Comparison of ENCODE assay signal across 8 cellular contexts in the genomic region with DNA sequence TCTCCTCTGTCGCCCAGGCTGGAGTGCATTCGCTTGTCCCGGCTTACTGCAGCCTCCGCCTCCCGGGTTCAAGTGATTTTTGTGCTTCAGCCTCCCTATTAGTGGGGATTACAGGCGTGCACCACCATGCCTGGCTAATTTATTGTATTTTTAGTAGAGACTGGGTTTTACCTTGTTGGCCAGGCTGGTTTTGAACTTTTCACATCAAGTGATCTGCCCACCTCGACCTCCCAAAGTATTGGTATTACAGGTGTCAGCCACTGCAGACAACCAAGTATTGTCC. TPM values are rescaled to one million over a fixed set of nuclear protein-coding genes. Genes with fewer than 3 reads are reported as not detected.
DNase-seq lines count a peak whose midpoint lies in the region; TF ChIP-seq lines count a peak whose summit lies in the region.

No MANE protein-coding gene starts in this region.

- H3K36me3 Mint-ChIP-seq in CD14-positive monocyte (peaks cover 31 to 53% of the 10 kb centered on the region in 2 donors), endodermal cell (ENCODE audit: low read depth) (peaks cover 53% of the 10 kb centered on the region), neural progenitor cell (peaks cover 22% of the 10 kb centered on the region)

- DNase-seq in CD14-positive monocyte (ENCODE audit: low spot score) = no peak
- DNase-seq in endodermal cell = no peak
- DNase-seq in neural progenitor cell (ENCODE audit: low spot score) = no peak
- DNase-seq in activated CD4-positive, CD25-positive, alpha-beta regulatory T cell (lab: John Stamatoyannopoulos, UW) = no peak
- DNase-seq in DMS79 treated with DMSO at 0.1 percent for 48 hours (lab: John Stamatoyannopoulos, UW) = no peak
- DNase-seq in RKO (ENCODE audit: low spot score) = no peak
- no peak for DNase-seq in amygdala (lab: John Stamatoyannopoulos, UW)

- H3K9ac ChIP-seq in OCI-LY1 (ENCODE audit: low read length) (peak overlapping the region; percentile 99), endodermal cell (ENCODE audit: extremely low read depth, low read length, poor library complexity, severe bottlenecking) (peak overlapping the region; percentile 98), neural progenitor cell (peak overlapping the region; percentile 92)

- peak overlapping the region; percentile 97 for H3K4me3 ChIP-seq in OCI-LY1 (ENCODE audit: low read depth, low read length, poor library complexity, severe bottlenecking)
- peak overlapping the region; percentile 99 for H3K4me3 ChIP-seq in endodermal cell (ENCODE audit: low read length)
- peak overlapping the region; percentile 88 for H3K4me3 ChIP-seq in neural progenitor cell

- H3K4me1 ChIP-seq in OCI-LY1 (ENCODE audit: insufficient read depth, low read length, severe bottlenecking) = peaks cover 29% of the 10 kb centered on the region
- peaks cover 2% of the 10 kb centered on the region for H3K4me1 ChIP-seq in endodermal cell (ENCODE audit: control insufficient read depth, insufficient read depth, low read length)
- peaks cover 12% of the 10 kb centered on the region for H3K4me1 ChIP-seq in neural progenitor cell

- H4K20me1 ChIP-seq in OCI-LY1 (ENCODE audit: insufficient read depth, low read length) (no peaks in the 10 kb centered on the region), neural progenitor cell (ENCODE audit: low read depth) (peaks cover 39% of the 10 kb centered on the region)

- H3K4me3 Mint-ChIP-seq in CD14-positive monocyte = peak overlapping the region; percentile 100
- peak overlapping the region; percentile 96 for H3K4me3 Mint-ChIP-seq in endodermal cell
- peak overlapping the region; percentile 99 for H3K4me3 Mint-ChIP-seq in neural progenitor cell

- H3K36me3 ChIP-seq in OCI-LY1 (ENCODE audit: insufficient read depth, low read length) (peaks cover 52% of the 10 kb centered on the region), endodermal cell (ENCODE audit: control insufficient read depth, insufficient read depth, low read length) (peaks cover 44% of the 10 kb centered on the region), neural progenitor cell (peaks cover 25% of the 10 kb centered on the region)

- H3K9me3 Mint-ChIP-seq in CD14-positive monocyte (no peaks in the 10 kb centered on the region), endodermal cell (no peaks in the 10 kb centered on the region), neural progenitor cell (no peaks in the 10 kb centered on the region)

- H3F3A ChIP-seq in OCI-LY1 (ENCODE audit: insufficient read depth, low read length) (peaks cover 15% of the 10 kb centered on the region), neural progenitor cell (ENCODE audit: low read depth) (peaks cover 54% of the 10 kb centered on the region)

- no peaks in the 10 kb centered on the region for H3K27me3 Mint-ChIP-seq in CD14-positive monocyte (ENCODE audit: low read depth in 3 of 3)
- no peaks in the 10 kb centered on the region for H3K27me3 Mint-ChIP-seq in endodermal cell (ENCODE audit: insufficient read depth)
- H3K27me3 Mint-ChIP-seq in neural progenitor cell (ENCODE audit: insufficient read depth, low read depth) = no peaks in the 10 kb centered on the region

- peak overlapping the region; percentile 87 for H3K27ac ChIP-seq in OCI-LY1 (ENCODE audit: low read depth, low read length, poor library complexity, severe bottlenecking)
- H3K27ac ChIP-seq in endodermal cell (ENCODE audit: low read depth, low read length) = no peak overlapping the region
- H3K27ac ChIP-seq in neural progenitor cell = no peak overlapping the region

- TF ChIP-seq CTCF in CD14-positive monocyte (IDR thresholded peaks at IDR 0.05) = no peak
- TF ChIP-seq CTCF in OCI-LY1 (IDR thresholded peaks at IDR 0.05; ENCODE audit: low read length) = no peak
- TF ChIP-seq CTCF in endodermal cell (conservative IDR thresholded peaks at IDR 0.05) = no peak
- TF ChIP-seq CTCF in neural progenitor cell (IDR thresholded peaks at IDR 0.05) = no peak

- H3K4me2 ChIP-seq in OCI-LY1 (ENCODE audit: low read length) = peak overlapping the region; percentile 87
- H3K4me2 ChIP-seq in neural progenitor cell = peak overlapping the region; percentile 91

- H3K79me2 ChIP-seq in OCI-LY1 (ENCODE audit: insufficient read depth, low read length) (peaks cover 26% of the 10 kb centered on the region), neural progenitor cell (ENCODE audit: low read depth) (peaks cover 55% of the 10 kb centered on the region)

- no peaks in the 10 kb centered on the region for H3K9me2 ChIP-seq in OCI-LY1 (ENCODE audit: low read depth, low read length)

- H2AFZ ChIP-seq in OCI-LY1 (ENCODE audit: low read length) (no peak overlapping the region), neural progenitor cell (replicated peaks) (no peak overlapping the region)

- no peaks in the 10 kb centered on the region for H3K9me3 ChIP-seq in OCI-LY1 (ENCODE audit: low read length)
- H3K9me3 ChIP-seq in endodermal cell (ENCODE audit: control insufficient read depth, low read length) = no peaks in the 10 kb centered on the region
- H3K9me3 ChIP-seq in neural progenitor cell (ENCODE audit: low read depth) = no peaks in the 10 kb centered on the region

- intact Hi-C loops in CD14-positive monocyte (cut with micrococcal nuclease) = loop anchor here in 1 of 2 donors (5.0 to 10.0 kb wide), 2 partner anchors 381 to 511 kb away; partner anchors contain the start of genes EML6 and PPP4R3B

- H3K4me1 Mint-ChIP-seq in CD14-positive monocyte (peaks cover 24% of the 10 kb centered on the region), endodermal cell (peaks cover 22% of the 10 kb centered on the region), neural progenitor cell (peaks cover 34% of the 10 kb centered on the region)

- WGBS in endodermal cell (ENCODE audit: insufficient coverage in 1 of 2, insufficient read length in 1 of 2), 2 experiments = 60 to 66% methylated on average over 1 to 7 of the region's 7 CpGs

- H3K27me3 ChIP-seq in OCI-LY1 (ENCODE audit: insufficient read depth, low read length) (no peaks in the 10 kb centered on the region), endodermal cell (ENCODE audit: control insufficient read depth, insufficient read depth, low read length, poor library complexity, severe bottlenecking) (no peaks in the 10 kb centered on the region), neural progenitor cell (no peaks in the 10 kb centered on the region)

- H3K27ac Mint-ChIP-seq in CD14-positive monocyte (peak overlapping the region in 6 of 7 donors; percentile 18 to 99 (median 94)), endodermal cell (peak overlapping the region; percentile 98), neural progenitor cell (no peak overlapping the region)

RNA-seq across cellular contexts. Expression of gene RPS27A, which starts 1.1 kb away (rescaled TPM):
- polyA plus RNA-seq in CD14-positive monocyte = 100 to 1,000 TPM; 785 to 967 TPM
- total RNA-seq in endodermal cell = 1,000 to 10,000 TPM; 1,231 to 1,254 TPM
- 1,975 TPM for polyA plus RNA-seq in endodermal cell (2013, experiment 1 of 2)
- 1,984 TPM for polyA plus RNA-seq in endodermal cell (2013, experiment 2 of 2)
- total RNA-seq in neural progenitor cell (ENCODE audit: low replicate concordance) = 2,670 and 2,741 TPM in 2 replicates

RNA-seq across cellular contexts. Expression of gene CLHC1, which starts 1.5 kb away (rescaled TPM):
- 1 to 10 TPM in 1 of 2 donors, not detected in 1; 2.4 TPM for polyA plus RNA-seq in CD14-positive monocyte
- 10 to 100 TPM; 15.4 to 17.9 TPM for total RNA-seq in endodermal cell
- polyA plus RNA-seq in endodermal cell (2013, experiment 1 of 2) = 10.5 TPM
- 9.7 TPM for polyA plus RNA-seq in endodermal cell (2013, experiment 2 of 2)
- 23.2 and 24.6 TPM in 2 replicates for total RNA-seq in neural progenitor cell (ENCODE audit: low replicate concordance)

RNA-seq across cellular contexts. Expression of gene MTIF2, which starts 35.4 kb away (rescaled TPM):
- 10 to 100 TPM in 1 of 2 donors, 1 to 10 TPM in 1; 8.1 to 12.5 TPM for polyA plus RNA-seq in CD14-positive monocyte
- 10 to 100 TPM; 30.7 to 35.3 TPM for total RNA-seq in endodermal cell
- 27.2 TPM for polyA plus RNA-seq in endodermal cell (2013, experiment 1 of 2)
- 24.5 TPM for polyA plus RNA-seq in endodermal cell (2013, experiment 2 of 2)
- total RNA-seq in neural progenitor cell (ENCODE audit: low replicate concordance) = 34.1 and 39.2 TPM in 2 replicates
